In genomic region chr3:54138937-54139547, GRCh38 we compare ENCODE assay signal across 17 cellular contexts. TPM values are rescaled to one million over a fixed set of nuclear protein-coding genes. Genes with fewer than 3 reads are reported as not detected.
DNase-seq lines count a peak whose midpoint lies in the region; ATAC-seq and TF ChIP-seq lines count a peak whose summit lies in the region.
"Had no signal": no experiment of that assay in that cellular context is flagged by ENCODE, and none has a peak within 500 bp of the region (broad histone marks: within the 10 kb centered on the region; RNA-seq: fewer than 3 reads in every experiment).

No MANE protein-coding gene starts in this region.

- WGBS in heart left ventricle, 4 donors = 47 to 59% (median 52%) methylated on average over 9 of the region's 9 CpGs

- H3K36me3 ChIP-seq in heart left ventricle (no peaks in the 10 kb centered on the region), left ventricle myocardium inferior (no peaks in the 10 kb centered on the region)
- H3K36me3 ChIP-seq: SJSA1 had no signal

- intact Hi-C loops in heart left ventricle (cut with DNase I) (loop anchor here in 1 of 10 donors (10.0 kb wide), 1 partner anchor 194 kb away; no protein-coding TSS in a partner anchor), left ventricle myocardium inferior (cut with micrococcal nuclease) (no loop called here)

- TF ChIP-seq POLR2A in heart left ventricle (IDR thresholded peaks at IDR 0.05) = no peak

- H3K27ac ChIP-seq in heart left ventricle (no peak overlapping the region), left ventricle myocardium inferior (replicated peaks) (no peak overlapping the region), foreskin keratinocyte (no peak overlapping the region)
- H3K27ac ChIP-seq: KMS-11, RWPE1, SJSA1 had no signal

- no peak for TF ChIP-seq CTCF in heart left ventricle (IDR thresholded peaks at IDR 0.05)
- no peak for TF ChIP-seq CTCF in left ventricle myocardium inferior (IDR thresholded peaks at IDR 0.05; ENCODE audit: borderline replicate concordance)
- TF ChIP-seq CTCF in foreskin keratinocyte (conservative IDR thresholded peaks at IDR 0.05) = no peak

- H3K27me3 ChIP-seq in heart left ventricle (no peaks in the 10 kb centered on the region), left ventricle myocardium inferior (ENCODE audit: low read depth) (peaks cover 4% of the 10 kb centered on the region), foreskin keratinocyte (no peaks in the 10 kb centered on the region)
- H3K27me3 ChIP-seq: SJSA1 had no signal

- DNase-seq in heart left ventricle (no peak), left ventricle myocardium inferior (no peak), foreskin keratinocyte (no peak), left lobe of liver (ENCODE audit: low spot score) (no peak), NCI-H748 (lab: John Stamatoyannopoulos, UW; ENCODE audit: unreplicated experiment) (no peak)
- DNase-seq: EL, NCI-H1048, NCI-H2081 treated with DMSO at 0.1 percent for 48 hours, NCI-H510A, PC-3 had no signal

- H3K4me3 ChIP-seq in heart left ventricle (no peak overlapping the region), left ventricle myocardium inferior (no peak overlapping the region)
- H3K4me3 ChIP-seq: SJSA1 had no signal

- H3K4me1 ChIP-seq in heart left ventricle = no peaks in the 10 kb centered on the region
- H3K4me1 ChIP-seq in left ventricle myocardium inferior = peaks cover 21% of the 10 kb centered on the region
- no peaks in the 10 kb centered on the region for H3K4me1 ChIP-seq in foreskin keratinocyte
- H3K4me1 ChIP-seq: SJSA1 had no signal

- ATAC-seq in heart left ventricle = peak in 3 of 4 donors; percentile 25 to 54 (median 42)
- ATAC-seq in foreskin keratinocyte = peak; percentile 54
- peak; percentile 91 for ATAC-seq in left lobe of liver
- ATAC-seq in GM21423 (IDR thresholded peaks at IDR 0.05; ENCODE audit: unreplicated experiment) = no peak
- ATAC-seq in GM19455 (IDR thresholded peaks at IDR 0.05; ENCODE audit: unreplicated experiment) = no peak
- ATAC-seq in GM18907 (IDR thresholded peaks at IDR 0.05; ENCODE audit: unreplicated experiment) = no peak
- ATAC-seq: PC-3 had no signal

- no peaks in the 10 kb centered on the region for H3K9me3 ChIP-seq in heart left ventricle
- no peaks in the 10 kb centered on the region for H3K9me3 ChIP-seq in left ventricle myocardium inferior (replicated peaks)
- H3K9me3 ChIP-seq: SJSA1 had no signal

RNA-seq across cellular contexts. Expression of gene CACNA2D3, which starts 16.7 kb away (rescaled TPM):
- total RNA-seq in heart left ventricle = 10 to 100 TPM in 6 of 9 donors, 1 to 10 TPM in 3; 7.2 to 25.1 (median 12.8) TPM
- polyA plus RNA-seq in heart left ventricle = 10 to 100 TPM in 1 of 2 donors, under 1 TPM in 1; 0.17 to 18.8 TPM
- total RNA-seq in left ventricle myocardium inferior = 21.2 TPM
- 0.71 TPM in 1 of 2 replicates, not detected in the other for total RNA-seq in foreskin keratinocyte
- polyA plus RNA-seq in foreskin keratinocyte = 0.04 and 0.62 TPM in 2 replicates
- 0.10 TPM for total RNA-seq in left lobe of liver
- total RNA-seq: A673, PC-3, SJSA1 had no signal

Comparison
In these comparisons a context has a peak if more than half of its experiments do, and no peak if none do; other contexts are left out.
1. ATAC-seq: peak in heart left ventricle (3 of 4), foreskin keratinocyte (single experiment) and left lobe of liver (single experiment); none in GM21423 (single experiment), GM19455 (single experiment) and GM18907 (single experiment).